ENCODE assay signal across 23 cellular contexts in the genomic region with DNA sequence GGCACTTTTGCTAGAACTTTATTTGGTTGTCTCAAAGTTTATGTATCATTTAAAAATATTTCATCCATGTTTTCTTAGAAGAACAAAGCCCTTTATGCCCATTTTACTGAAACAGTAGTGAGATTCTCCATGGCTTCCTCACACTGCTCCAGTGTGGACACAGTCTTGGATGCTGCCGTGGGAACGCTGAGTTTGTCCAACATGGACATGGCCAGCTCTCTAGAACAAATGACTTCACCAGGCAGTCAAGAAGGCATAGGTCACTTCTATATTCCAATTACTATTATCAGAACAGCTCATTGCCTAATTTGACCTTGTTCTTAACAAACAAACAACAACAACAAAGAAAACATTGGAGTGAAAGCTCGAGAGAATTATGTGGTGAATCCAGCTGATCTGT.
"Had no signal": no experiment of that assay in that cellular context is flagged by ENCODE, and none has a peak within 500 bp of the region (broad histone marks: within the 10 kb centered on the region; RNA-seq: fewer than 3 reads in every experiment).

No MANE protein-coding gene starts in this region.

- H3K4me3 ChIP-seq: K562, SJSA1, SK-N-MC had no signal

- H3K9me3 ChIP-seq: SJSA1 had no signal

- H3K27ac ChIP-seq: HL-60, KMS-11, RWPE1, SJSA1, SK-N-MC had no signal

- H3K4me1 ChIP-seq: SJSA1 had no signal

- H3K4me3 Mint-ChIP-seq: IgD-negative memory B cell had no signal

- ATAC-seq: K562, Panc1, PC-3 had no signal

- H3K4me1 Mint-ChIP-seq: IgD-negative memory B cell had no signal

- DNase-seq: Kasumi-1, MM.1S, NCI-H1092 treated with DMSO at 0.1 percent for 48 hours, NCI-H1436, NCI-H187, NCI-H2029, NCI-H2081 treated with DMSO at 0.1 percent for 48 hours, NCI-H2171, NCI-H226, NCI-H446, NCI-H510A, NCI-H524 treated with DMSO at 0.1 percent for 48 hours, NCI-H774, PC-3, SIG-M5 had no signal

- H3K36me3 ChIP-seq: SJSA1 had no signal

- H3K27ac Mint-ChIP-seq: IgD-negative memory B cell had no signal
